8 cellular contexts compared by ENCODE assay signal in the genomic region with DNA sequence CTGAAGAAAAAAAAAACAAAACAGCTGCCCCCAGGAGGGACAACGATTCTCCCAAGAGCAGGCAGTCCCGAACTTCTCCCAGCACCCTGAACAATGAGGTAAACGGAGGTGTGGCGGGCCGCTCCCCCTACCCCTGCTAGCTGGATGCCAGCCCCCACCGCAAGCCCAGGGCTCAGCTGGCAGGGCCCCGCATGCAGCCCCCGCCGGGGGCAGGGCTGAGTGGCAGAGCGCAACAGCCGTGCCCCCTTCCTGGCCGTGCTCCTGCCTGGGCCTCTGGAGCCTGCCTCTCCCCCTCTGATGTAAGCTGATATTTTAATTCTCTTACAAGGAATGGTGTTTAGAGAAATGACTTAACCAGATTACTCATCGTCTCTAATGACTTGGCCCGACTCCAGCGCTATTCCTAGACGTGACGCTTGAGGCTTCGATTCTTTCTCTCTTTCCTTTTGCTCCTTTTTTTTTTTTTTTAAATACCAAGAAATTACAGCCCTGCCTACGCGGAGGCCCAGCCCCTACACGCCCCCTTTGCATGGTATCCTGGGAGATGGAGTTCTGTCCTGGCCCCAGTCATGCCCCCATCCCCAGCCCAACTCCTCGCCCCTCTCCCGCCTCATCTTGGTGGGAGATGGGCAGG. TPM values are rescaled to one million over a fixed set of nuclear protein-coding genes. Genes with fewer than 3 reads are reported as not detected.
A peak's percentile ranks its signal among the peaks of the same experiment; 100 is the strongest.
DNase-seq lines count a peak whose midpoint lies in the region; ATAC-seq and TF ChIP-seq lines count a peak whose summit lies in the region.

No MANE protein-coding gene starts in this region.

- CTCF ChIA-PET in T-cell (lab: Charles Lee) = interaction anchor here in 1 of 2 donors (0.5 to 1.0 kb wide), 4 partner anchors 15 to 258 kb away, joined by 3 to 4 read pairs (median 4); no protein-coding TSS in a partner anchor

- H3K27me3 ChIP-seq in cardiac muscle cell = no peaks in the 10 kb centered on the region
- H3K27me3 ChIP-seq in trophoblast cell (ENCODE audit: insufficient read depth, low read length) = peaks cover 13% of the 10 kb centered on the region
- no peaks in the 10 kb centered on the region for H3K27me3 ChIP-seq in thyroid gland

- no peaks in the 10 kb centered on the region for H3K79me1 ChIP-seq in trophoblast cell (ENCODE audit: low read length)

- H3K9me3 Mint-ChIP-seq in T-cell = no peaks in the 10 kb centered on the region

- H4K91ac ChIP-seq in trophoblast cell (ENCODE audit: low read depth, low read length) = no peak overlapping the region

- POLR2A ChIA-PET in T-cell (lab: Charles Lee) = interaction anchor here (0.6 to 1.0 kb wide), 5 partner anchors 13 to 63 kb away, joined by 3 to 6 read pairs (median 3); no protein-coding TSS in a partner anchor

- no peak overlapping the region for H2AFZ ChIP-seq in trophoblast cell (ENCODE audit: insufficient read depth, low read length, poor library complexity)

- no peaks in the 10 kb centered on the region for H3K27me3 Mint-ChIP-seq in T-cell

- intact Hi-C loops in thyroid gland (cut with DNase I) = loop anchor here (10.0 kb wide), 1 partner anchor 103 kb away; a partner anchor contains a TSS

- H3K4me1 Mint-ChIP-seq in T-cell = peaks cover 60 to 68% (median 65%) of the 10 kb centered on the region in 3 donors

- H3K27ac ChIP-seq in adipose tissue (ENCODE audit: low read depth, low read length) = peak overlapping the region; percentile 63
- peak overlapping the region; percentile 63 for H3K27ac ChIP-seq in cardiac muscle cell
- no peak overlapping the region for H3K27ac ChIP-seq in trophoblast cell (ENCODE audit: low read depth, low read length)
- H3K27ac ChIP-seq in thyroid gland = peak overlapping the region; percentile 2 to 87 (median 83)

- no peak for TF ChIP-seq CTCF in cardiac muscle cell (IDR thresholded peaks at IDR 0.05; ENCODE audit: low read depth, low read length)
- TF ChIP-seq CTCF in thyroid gland (IDR thresholded peaks at IDR 0.05) = no peak

- no peaks in the 10 kb centered on the region for H3K9me3 ChIP-seq in cardiac muscle cell (ENCODE audit: low read depth)
- H3K9me3 ChIP-seq in trophoblast cell (ENCODE audit: insufficient read depth, low read depth, low read length) = no peaks in the 10 kb centered on the region
- no peaks in the 10 kb centered on the region for H3K9me3 ChIP-seq in thyroid gland

- H3K18ac ChIP-seq in trophoblast cell (ENCODE audit: low read length) = no peak overlapping the region

- H3K36me3 ChIP-seq in cardiac muscle cell (no peaks in the 10 kb centered on the region), trophoblast cell (ENCODE audit: control insufficient read depth in 1 of 2, insufficient read depth in 2 of 2, low read length in 2 of 2) (no peaks in the 10 kb centered on the region), thyroid gland (no peaks in the 10 kb centered on the region)

- no peak overlapping the region for H2BK120ac ChIP-seq in trophoblast cell (ENCODE audit: insufficient read depth, low read length, poor library complexity)

- H3K23ac ChIP-seq in trophoblast cell (ENCODE audit: low read length) = no peak overlapping the region

- ATAC-seq in GM21390 (IDR thresholded peaks at IDR 0.05; ENCODE audit: unreplicated experiment) (peak; percentile 27), T-cell (replicated peaks in 1 of 4) (peak; percentile 10 to 64 (median 18))

- H3K36me3 Mint-ChIP-seq in T-cell = no peaks in the 10 kb centered on the region

- DNase-seq in Ammon's horn (ENCODE audit: low spot score) (peak; percentile 79), NCI-H128 (lab: John Stamatoyannopoulos, UW; ENCODE audit: unreplicated experiment) (peak; percentile 71), T-cell (peak; percentile 38 to 97 (median 86)), cardiac muscle cell (ENCODE audit: low read depth in 1 of 2, low spot score in 1 of 2) (peak; percentile 82 to 99), trophoblast cell (peak; percentile 97 to 98), thyroid gland (peak; percentile 88 to 92)

- H4K12ac ChIP-seq in trophoblast cell (ENCODE audit: low read depth, low read length) = no peak overlapping the region

- 9 to 20% (median 9%) methylated on average over 23 of the region's 23 CpGs for WGBS in adipose tissue, 3 donors
- WGBS in trophoblast cell (ENCODE audit: extremely low coverage, insufficient coverage, insufficient read length) = no CpG with 5 or more reads among the region's 23 CpGs
- WGBS in thyroid gland, 2 donors = 21 to 25% methylated on average over 16 to 21 of the region's 23 CpGs

- peak overlapping the region; percentile 61 to 84 (median 68) for H3K4me3 Mint-ChIP-seq in T-cell

- H3K14ac ChIP-seq in trophoblast cell (ENCODE audit: low read length) = no peak overlapping the region

- H3K4ac ChIP-seq in trophoblast cell (ENCODE audit: low read depth, low read length) = no peak overlapping the region

- H2BK12ac ChIP-seq in trophoblast cell (ENCODE audit: low read length) = no peak overlapping the region

- TF ChIP-seq POLR2A in thyroid gland (IDR thresholded peaks at IDR 0.05) = peak in 1 of 2 donors; percentile 19

- no peak overlapping the region for H4K8ac ChIP-seq in trophoblast cell (ENCODE audit: low read depth, low read length)

- H3K27ac Mint-ChIP-seq in T-cell = peak overlapping the region; percentile 80 to 90

- H3K4me2 ChIP-seq in trophoblast cell (ENCODE audit: low read length) = peak overlapping the region; percentile 54

- H3K79me2 ChIP-seq in trophoblast cell (ENCODE audit: control insufficient read depth, insufficient read depth, low read length, poor library complexity) = no peaks in the 10 kb centered on the region

- no peak overlapping the region for H2BK5ac ChIP-seq in trophoblast cell (ENCODE audit: low read depth, low read length, poor library complexity)

- peaks cover 27% of the 10 kb centered on the region for H3K4me1 ChIP-seq in cardiac muscle cell (ENCODE audit: low read depth)
- H3K4me1 ChIP-seq in trophoblast cell (ENCODE audit: control insufficient read depth in 1 of 2, insufficient read depth in 2 of 2, low read length in 2 of 2) = peaks cover 0 to 5% of the 10 kb centered on the region in 2 experiments
- H3K4me1 ChIP-seq in thyroid gland = peaks cover 30 to 67% of the 10 kb centered on the region in 2 donors

- H3K9ac ChIP-seq in trophoblast cell (ENCODE audit: low read length) = no peak overlapping the region

- H2AK5ac ChIP-seq in trophoblast cell (ENCODE audit: low read length) = no peak overlapping the region

- H3K4me3 ChIP-seq in cardiac muscle cell (peak overlapping the region; percentile 11), trophoblast cell (ENCODE audit: low read depth, low read length) (no peak overlapping the region), thyroid gland (replicated peaks in 1 of 3) (no peak overlapping the region)

RNA-seq across cellular contexts. Expression of a gene that starts 4.6 kb away (rescaled TPM):
- total RNA-seq in T-cell (100 to 1,000 TPM; 105 to 140 (median 116) TPM), cardiac muscle cell (7.6 and 8.4 TPM in 2 replicates), thyroid gland (10 to 100 TPM in 3 of 4 donors, 1 to 10 TPM in 1; 9.2 to 29.3 (median 20.0) TPM)
- polyA plus RNA-seq in adipose tissue (10 to 100 TPM in 2 of 3 donors, 1 to 10 TPM in 1; 7.7 to 71.1 (median 63.3) TPM), cardiac muscle cell (7.8 and 8.3 TPM in 2 replicates)
- 1.3 and 1.4 TPM in 2 replicates for polyA plus RNA-seq in trophoblast cell (2013)

RNA-seq across cellular contexts. Expression of a gene that starts 26.8 kb away (rescaled TPM):
- under 1 TPM in 1 of 5 donors, not detected in 4; 0.23 TPM for total RNA-seq in T-cell
- 10 to 100 TPM in 1 of 3 donors, under 1 TPM in 1, not detected in 1; 0.12 to 12.5 TPM for polyA plus RNA-seq in adipose tissue
- total RNA-seq in cardiac muscle cell = not detected in 2 replicates
- not detected in 2 replicates for polyA plus RNA-seq in cardiac muscle cell
- polyA plus RNA-seq in trophoblast cell (2013) = 0.47 and 0.51 TPM in 2 replicates
- under 1 TPM in 1 of 4 donors, not detected in 3; 0.40 TPM for total RNA-seq in thyroid gland
